9 cellular contexts compared by ENCODE assay signal in genomic region chr2:46073540-46074018, GRCh38.
DNase-seq lines count a peak whose midpoint lies in the region; ATAC-seq and TF ChIP-seq lines count a peak whose summit lies in the region.
"Had no signal": no experiment of that assay in that cellular context is flagged by ENCODE, and none has a peak within 500 bp of the region (broad histone marks: within the 10 kb centered on the region; RNA-seq: fewer than 3 reads in every experiment).

No MANE protein-coding gene starts in this region.

- no peaks in the 10 kb centered on the region for H3K4me1 Mint-ChIP-seq in neural crest cell

- H3K27me3 Mint-ChIP-seq in neural crest cell (ENCODE audit: low read depth) = no peaks in the 10 kb centered on the region

- H3K9me3 Mint-ChIP-seq in neural crest cell = no peaks in the 10 kb centered on the region

- peak overlapping the region; percentile 77 for H3K4me2 ChIP-seq in PC-9

- in situ Hi-C loops in Caki2 (cut with HindIII; ENCODE audit: low pct_unique_long_range_greater_than_20kb, low sequenced_read_pairs) = no loop called here

- no peaks in the 10 kb centered on the region for H3K27me3 ChIP-seq in PC-9 (ENCODE audit: insufficient read depth, low read depth)

- peaks cover 45% of the 10 kb centered on the region for H3F3A ChIP-seq in PC-9 (ENCODE audit: insufficient read depth, low read depth)

- H2AFZ ChIP-seq in PC-9 = peak overlapping the region; percentile 8

- peak overlapping the region; percentile 54 for H3K27ac Mint-ChIP-seq in neural crest cell (ENCODE audit: unreplicated experiment)

- H3K36me3 Mint-ChIP-seq in neural crest cell (ENCODE audit: low read depth) = peaks cover 2% of the 10 kb centered on the region

- no peak for ATAC-seq in HG03175 (IDR thresholded peaks at IDR 0.05; ENCODE audit: unreplicated experiment)

- no peaks in the 10 kb centered on the region for H3K9me3 ChIP-seq in PC-9 (ENCODE audit: insufficient read depth, low read depth)

- no peak overlapping the region for H3K4me3 Mint-ChIP-seq in neural crest cell

- no peaks in the 10 kb centered on the region for H4K20me1 ChIP-seq in PC-9 (ENCODE audit: insufficient read depth)

- BruUV-seq in PC-9 (replicated peaks; lab: Mats Ljungman, UMichigan) = no TSS peak

- H3K79me2 ChIP-seq in PC-9 (ENCODE audit: low read depth) = peaks cover 15% of the 10 kb centered on the region

- intact Hi-C loops in PC-9 (cut with micrococcal nuclease; ENCODE audit: unreplicated experiment) = loop anchor here (1.0 to 2.0 kb wide), 3 partner anchors 25 to 225 kb away; no protein-coding TSS in a partner anchor

- H3K27ac ChIP-seq in PC-9 = peak overlapping the region; percentile 90

- TF ChIP-seq CTCF in PC-9 (conservative IDR thresholded peaks at IDR 0.05) (no peak), epithelial cell of proximal tubule (conservative IDR thresholded peaks at IDR 0.05; ENCODE audit: low read depth, low read length) (no peak), neural crest cell (conservative IDR thresholded peaks at IDR 0.05) (no peak)

- H3K4me3 ChIP-seq in PC-9 (peak overlapping the region; percentile 30; the same call in 1 of the 2 replicates), epithelial cell of proximal tubule (ENCODE audit: low read depth, low read length) (peak overlapping the region; percentile 23)

- peak; percentile 94 for DNase-seq in Caki2 (ENCODE audit: low read depth)
- DNase-seq in PC-9 = peak; percentile 79 to 99
- peak; percentile 93 for DNase-seq in epithelial cell of proximal tubule (ENCODE audit: low read depth)
- DNase-seq in neural crest cell (ENCODE audit: low read depth, low spot score) = no peak
- no peak for DNase-seq in NCI-H1417 treated with DMSO at 0.1 percent for 48 hours (lab: John Stamatoyannopoulos, UW)
- no peak for DNase-seq in stimulated activated CD4-positive, alpha-beta T cell treated with anti-CD3 and anti-CD28 coated beads, Interleukin-4, amount 100 ng/mL, for 24 hours
- no peak for DNase-seq in DMS114 treated with DMSO at 0.1 percent for 48 hours (lab: John Stamatoyannopoulos, UW; ENCODE audit: unreplicated experiment)
- DNase-seq: NCI-H748 treated with DMSO at 0.1 percent for 48 hours had no signal

- peaks cover 54% of the 10 kb centered on the region for H3K4me1 ChIP-seq in PC-9 (replicated peaks; ENCODE audit: insufficient read depth)

- H3K9me2 ChIP-seq in PC-9 (ENCODE audit: insufficient read depth) = no peaks in the 10 kb centered on the region

- POLR2A ChIA-PET in PC-9 (lab: Charles Lee; ENCODE audit: unreplicated experiment) = interaction anchor here (0.6 to 0.7 kb wide), 4 partner anchors 11 to 1077 kb away, joined by 3 to 17 read pairs (median 8); no protein-coding TSS in a partner anchor

- no peaks in the 10 kb centered on the region for H3K36me3 ChIP-seq in PC-9 (ENCODE audit: low read depth)

- CTCF ChIA-PET in PC-9 (lab: Charles Lee) = interaction anchor here (0.7 kb wide), 3 partner anchors 234 to 416 kb away, joined by 5 to 15 read pairs (median 6); no protein-coding TSS in a partner anchor

Comparison
In these comparisons a context has a peak if more than half of its experiments do, and no peak if none do; other contexts are left out.
1. DNase-seq: peak in Caki2 (single experiment), PC-9 (2 of 2) and epithelial cell of proximal tubule (single experiment); none in neural crest cell (single experiment), NCI-H1417 treated with DMSO at 0.1 percent for 48 hours (single experiment), stimulated activated CD4-positive, alpha-beta T cell treated with anti-CD3 and anti-CD28 coated beads, Interleukin-4, amount 100 ng/mL, for 24 hours (single experiment) and DMS114 treated with DMSO at 0.1 percent for 48 hours (single experiment).